Comparison of ENCODE assay signal across 16 cellular contexts in genomic region chr17:10846636-10847035, GRCh38. TPM values are rescaled to one million over a fixed set of nuclear protein-coding genes. Genes with fewer than 3 reads are reported as not detected.
"Had no signal": no experiment of that assay in that cellular context is flagged by ENCODE, and none has a peak within 500 bp of the region (broad histone marks: within the 10 kb centered on the region; RNA-seq: fewer than 3 reads in every experiment).

No MANE protein-coding gene starts in this region.

RNA-seq across cellular contexts. Expression of gene PIRT, which starts 8.7 kb away (rescaled TPM):
- total RNA-seq: naive thymus-derived CD8-positive, alpha-beta T cell; natural killer cell treated with Interleukin-12 subunit alpha and Interleukin-12 subunit beta and Interleukin-15 and Interleukin-18, amount 100 ng/mL, for 72 hours; osteoblast; ovary; progenitor cell of endocrine pancreas; psoas muscle; renal cortical epithelial cell; right lobe of liver; smooth muscle cell; spleen; upper lobe of right lung had no signal
- polyA plus RNA-seq: naive thymus-derived CD8-positive, alpha-beta T cell; ovary; smooth muscle cell had no signal

RNA-seq across cellular contexts. Expression of gene TMEM238L, which starts 42.7 kb away (rescaled TPM):
- total RNA-seq: naive thymus-derived CD8-positive, alpha-beta T cell; natural killer cell treated with Interleukin-12 subunit alpha and Interleukin-12 subunit beta and Interleukin-15 and Interleukin-18, amount 100 ng/mL, for 72 hours; neural crest cell; occipital lobe; osteoblast; ovary; progenitor cell of endocrine pancreas; psoas muscle; renal cortical epithelial cell; right cardiac atrium; right lobe of liver; smooth muscle cell; spleen; testis; upper lobe of right lung; uterus had no signal
- polyA plus RNA-seq: ovary, right cardiac atrium, smooth muscle cell, spleen had no signal
